ENCODE assay signal across 10 cellular contexts in the genomic region with DNA sequence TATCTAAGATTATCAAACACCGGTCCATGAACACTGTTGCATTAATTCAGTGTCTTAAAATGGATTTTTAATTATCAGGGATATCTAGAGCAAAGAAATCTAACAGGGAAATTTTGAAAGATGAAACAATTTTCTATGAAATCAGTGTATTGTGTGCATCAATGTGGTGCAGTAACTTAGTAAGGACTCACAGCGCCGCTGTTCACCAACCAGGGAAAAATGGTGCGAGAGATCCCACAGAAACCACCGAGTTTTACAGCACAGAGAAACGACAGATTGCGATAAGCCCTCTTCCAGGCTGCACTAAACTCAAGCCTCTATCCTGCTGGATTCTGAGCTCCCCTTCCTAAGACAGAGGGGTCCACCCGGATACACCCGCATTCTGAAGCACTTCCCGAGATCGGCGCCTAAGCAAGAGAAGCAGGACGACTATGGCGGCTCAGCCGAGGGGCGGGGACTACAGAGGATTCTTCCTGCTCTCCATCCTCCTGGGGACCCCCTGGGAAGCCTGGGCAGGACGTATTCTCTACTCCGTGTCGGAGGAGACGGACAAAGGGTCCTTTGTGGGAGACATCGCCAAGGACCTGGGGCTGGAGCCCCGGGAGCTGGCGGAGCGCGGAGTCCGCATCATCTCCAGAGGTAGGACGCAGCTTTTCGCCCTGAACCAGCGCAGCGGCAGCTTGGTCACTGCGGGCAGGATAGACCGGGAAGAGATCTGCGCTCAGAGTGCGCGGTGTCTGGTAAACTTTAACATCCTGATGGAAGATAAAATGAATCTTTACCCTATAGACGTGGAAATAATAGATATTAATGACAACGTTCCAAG. TPM values are rescaled to one million over a fixed set of nuclear protein-coding genes. Genes with fewer than 3 reads are reported as not detected.
DNase-seq lines count a peak whose midpoint lies in the region; ATAC-seq and TF ChIP-seq lines count a peak whose summit lies in the region.
"Had no signal": no experiment of that assay in that cellular context is flagged by ENCODE, and none has a peak within 500 bp of the region (broad histone marks: within the 10 kb centered on the region; RNA-seq: fewer than 3 reads in every experiment).

A gene (plus strand): TSS at position 274 of the 826 bp plus-strand sequence. CDS start 158 bp downstream, at position 432.

- H3K4me3 ChIP-seq in breast epithelium (peak within 1 kb of the TSS in 2 of 3 donors; percentile 27 to 48), mesenchymal stem cell (ENCODE audit: insufficient read depth in 1 of 2, low read depth in 1 of 2, low read length in 2 of 2) (peak within 1 kb of the TSS in 1 of 2 experiments; percentile 77), left lung (no peak within 1 kb of the TSS)
- H3K4me3 ChIP-seq: GM12878 had no signal

- no peak within 1 kb of the TSS for H2BK5ac ChIP-seq in mesenchymal stem cell (ENCODE audit: low read depth, low read length, poor library complexity, severe bottlenecking)

- no peak within 1 kb of the TSS for H2BK15ac ChIP-seq in mesenchymal stem cell (ENCODE audit: low read depth, poor library complexity, severe bottlenecking)

- no peak within 1 kb of the TSS for H4K8ac ChIP-seq in mesenchymal stem cell (ENCODE audit: low read length)

- H2BK120ac ChIP-seq in mesenchymal stem cell (ENCODE audit: low read depth, low read length) = no peak within 1 kb of the TSS

- no peak within 1 kb of the TSS for H3K23ac ChIP-seq in mesenchymal stem cell (ENCODE audit: low read length in 2 of 2)

- H4K91ac ChIP-seq in mesenchymal stem cell (ENCODE audit: low read length) = no peak within 1 kb of the TSS

- ATAC-seq in HG03432 (IDR thresholded peaks at IDR 0.05; ENCODE audit: unreplicated experiment) (peak; percentile 64), GM19023 (IDR thresholded peaks at IDR 0.05; ENCODE audit: unreplicated experiment) (no peak), GM18519 (IDR thresholded peaks at IDR 0.05; ENCODE audit: low FRiP score, unreplicated experiment) (no peak), GM21423 (IDR thresholded peaks at IDR 0.05; ENCODE audit: unreplicated experiment) (no peak), left lung (no peak)
- ATAC-seq: GM12878 had no signal

- no peak within 1 kb of the TSS for H3K18ac ChIP-seq in mesenchymal stem cell (ENCODE audit: low read depth in 1 of 2, low read length in 2 of 2)

- H3K4me1 ChIP-seq in breast epithelium = no peaks in the 10 kb centered on the region
- H3K4me1 ChIP-seq in mesenchymal stem cell (ENCODE audit: control insufficient read depth, insufficient read depth, low read depth, low read length) = no peaks in the 10 kb centered on the region
- H3K4me1 ChIP-seq in left lung = no peaks in the 10 kb centered on the region

- intact Hi-C loops in breast epithelium (cut with DNase I; ENCODE audit: low total_unique reads) (no loop called here), left lung (cut with DNase I) (no loop called here)

- H3K79me1 ChIP-seq in mesenchymal stem cell (replicated peaks; ENCODE audit: low read length, poor library complexity, severe bottlenecking) = no peaks in the 10 kb centered on the region

- H3K4me2 ChIP-seq in mesenchymal stem cell (ENCODE audit: low read length, poor library complexity, severe bottlenecking) = no peak within 1 kb of the TSS

- no peak within 1 kb of the TSS for H3K27ac ChIP-seq in breast epithelium
- no peak within 1 kb of the TSS for H3K27ac ChIP-seq in mesenchymal stem cell (ENCODE audit: low read length, poor library complexity, severe bottlenecking)
- H3K27ac ChIP-seq in left lung = no peak within 1 kb of the TSS

- peaks cover 67 to 96% of the 10 kb centered on the region in 2 donors for H3K9me3 ChIP-seq in breast epithelium
- H3K9me3 ChIP-seq in mesenchymal stem cell (ENCODE audit: control insufficient read depth, low read length) = peaks cover 33% of the 10 kb centered on the region
- H3K9me3 ChIP-seq in left lung = peaks cover 0 to 91% of the 10 kb centered on the region in 2 donors

- no peak within 1 kb of the TSS for H2AFZ ChIP-seq in mesenchymal stem cell (ENCODE audit: low read depth, low read length)

- H3K27me3 ChIP-seq in breast epithelium = no peaks in the 10 kb centered on the region
- no peaks in the 10 kb centered on the region for H3K27me3 ChIP-seq in mesenchymal stem cell (ENCODE audit: control insufficient read depth in 1 of 2, insufficient read depth in 1 of 2, low read length in 2 of 2)
- peaks cover 14 to 86% of the 10 kb centered on the region in 2 donors for H3K27me3 ChIP-seq in left lung

- no peaks in the 10 kb centered on the region for H3K36me3 ChIP-seq in breast epithelium
- no peaks in the 10 kb centered on the region for H3K36me3 ChIP-seq in mesenchymal stem cell (ENCODE audit: control insufficient read depth in 1 of 2, insufficient read depth in 2 of 2, low read depth in 1 of 2, low read length in 2 of 2)
- H3K36me3 ChIP-seq in left lung = no peaks in the 10 kb centered on the region

- TF ChIP-seq POLR2A in breast epithelium (IDR thresholded peaks at IDR 0.05) = no peak

- 95% methylated on average over 37 of the region's 37 CpGs for WGBS in mesenchymal stem cell

- H3K9ac ChIP-seq in mesenchymal stem cell (ENCODE audit: low read length) = peak within 1 kb of the TSS; percentile 67

- no peak for DNase-seq in AG09319 (ENCODE audit: extremely low read depth, low read depth)
- DNase-seq in breast epithelium (ENCODE audit: low spot score in 2 of 2) = no peak
- DNase-seq in mesenchymal stem cell = no peak
- DNase-seq in left lung = no peak
- DNase-seq: Kasumi-1 had no signal

- H3K14ac ChIP-seq in mesenchymal stem cell (ENCODE audit: low read length in 2 of 2) = no peak within 1 kb of the TSS

- TF ChIP-seq CTCF in AG09319 (IDR thresholded peaks at IDR 0.05; ENCODE audit: low read depth, low read length) = peak; percentile 32
- TF ChIP-seq CTCF in breast epithelium (IDR thresholded peaks at IDR 0.05) = no peak
- no peak for TF ChIP-seq CTCF in left lung (IDR thresholded peaks at IDR 0.05)

- no peak within 1 kb of the TSS for H3K4ac ChIP-seq in mesenchymal stem cell (ENCODE audit: low read depth in 1 of 2, low read length in 2 of 2)

- no peak within 1 kb of the TSS for H2BK12ac ChIP-seq in mesenchymal stem cell (ENCODE audit: low read length in 2 of 2)

- H2AK5ac ChIP-seq in mesenchymal stem cell (ENCODE audit: low read length, severe bottlenecking) = no peak within 1 kb of the TSS

RNA-seq across cellular contexts. Expression of the gene that starts here (rescaled TPM):
- total RNA-seq in breast epithelium = 10 to 100 TPM in 1 of 3 donors, 1 to 10 TPM in 2; 3.7 to 10.8 (median 10.0) TPM
- polyA plus RNA-seq in mesenchymal stem cell (2013, experiment 1 of 2) = 0.01 TPM
- polyA plus RNA-seq in mesenchymal stem cell (2013, experiment 2 of 2) = 0.01 TPM
- 1 to 10 TPM; 1.7 TPM for total RNA-seq in left lung

Comparison
In these comparisons a context has a peak if more than half of its experiments do, and no peak if none do; other contexts are left out.
1. H3K4me3 ChIP-seq: peak in breast epithelium (2 of 3); none in left lung (0 of 2).